ENCODE assay signal across 16 cellular contexts in the genomic region with DNA sequence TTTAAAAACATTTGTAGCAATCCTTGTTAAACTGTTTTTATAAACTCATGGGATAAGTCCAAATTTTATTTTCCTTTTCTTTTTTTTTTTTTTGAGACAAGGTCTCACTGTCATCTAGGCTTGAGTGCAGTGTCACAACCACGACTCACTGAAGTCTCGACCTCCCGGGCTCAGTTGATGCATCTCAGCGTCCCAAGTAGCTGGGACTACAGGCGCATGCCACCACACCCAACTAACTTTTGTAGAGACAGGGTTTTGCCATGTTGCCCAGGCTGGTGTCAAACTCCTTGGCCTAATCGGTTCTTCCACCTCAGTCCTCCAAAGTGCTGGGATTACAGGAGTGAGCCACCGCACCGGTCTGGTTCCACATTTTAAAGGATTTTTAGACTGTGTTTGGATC. TPM values are rescaled to one million over a fixed set of nuclear protein-coding genes. Genes with fewer than 3 reads are reported as not detected.
DNase-seq lines count a peak whose midpoint lies in the region; ATAC-seq and TF ChIP-seq lines count a peak whose summit lies in the region.
"Had no signal": no experiment of that assay in that cellular context is flagged by ENCODE, and none has a peak within 500 bp of the region (broad histone marks: within the 10 kb centered on the region; RNA-seq: fewer than 3 reads in every experiment).

No MANE protein-coding gene starts in this region.

- H3K9me3 Mint-ChIP-seq in activated T-cell treated with anti-CD3 and anti-CD28 coated beads, Interleukin-2, amount 50 U/mL, for 4 hours = no peaks in the 10 kb centered on the region
- no peaks in the 10 kb centered on the region for H3K9me3 Mint-ChIP-seq in T-cell
- no peaks in the 10 kb centered on the region for H3K9me3 Mint-ChIP-seq in stimulated activated memory B cell treated with anti-CD40 and anti-IgM and Interleukin-4, amounts not matched to agents 10 μg/mL and 1 μg/mL and 100 μg/mL, for 72 hours

- H3K36me3 Mint-ChIP-seq in activated T-cell treated with anti-CD3 and anti-CD28 coated beads, Interleukin-2, amount 50 U/mL, for 4 hours (ENCODE audit: insufficient read depth) = peaks cover 31% of the 10 kb centered on the region
- peaks cover 14% of the 10 kb centered on the region for H3K36me3 Mint-ChIP-seq in T-cell
- H3K36me3 Mint-ChIP-seq in stimulated activated memory B cell treated with anti-CD40 and anti-IgM and Interleukin-4, amounts not matched to agents 10 μg/mL and 1 μg/mL and 100 μg/mL, for 72 hours = peaks cover 18% of the 10 kb centered on the region

- no peak overlapping the region for H3K4me3 ChIP-seq in aorta (ENCODE audit: low read length in 2 of 2)
- H3K4me3 ChIP-seq: coronary artery, skin epidermis had no signal

- POLR2A ChIA-PET in T-cell (lab: Charles Lee) = interaction anchor here in 1 of 2 donors (0.6 to 2.1 kb wide), 4 partner anchors 8 to 193 kb away, joined by 3 to 10 read pairs (median 5); no protein-coding TSS in a partner anchor

- H3K4me1 Mint-ChIP-seq in activated T-cell treated with anti-CD3 and anti-CD28 coated beads, Interleukin-2, amount 50 U/mL, for 4 hours (ENCODE audit: low read depth) = peaks cover 80% of the 10 kb centered on the region
- H3K4me1 Mint-ChIP-seq in T-cell = peaks cover 78 to 92% (median 86%) of the 10 kb centered on the region in 3 donors
- peaks cover 69% of the 10 kb centered on the region for H3K4me1 Mint-ChIP-seq in stimulated activated memory B cell treated with anti-CD40 and anti-IgM and Interleukin-4, amounts not matched to agents 10 μg/mL and 1 μg/mL and 100 μg/mL, for 72 hours

- 86 to 88% methylated on average over 8 of the region's 8 CpGs for WGBS in aorta, 2 donors

- no peaks in the 10 kb centered on the region for H3K27me3 Mint-ChIP-seq in activated T-cell treated with anti-CD3 and anti-CD28 coated beads, Interleukin-2, amount 50 U/mL, for 4 hours (ENCODE audit: low read depth)
- no peaks in the 10 kb centered on the region for H3K27me3 Mint-ChIP-seq in T-cell
- H3K27me3 Mint-ChIP-seq in stimulated activated memory B cell treated with anti-CD40 and anti-IgM and Interleukin-4, amounts not matched to agents 10 μg/mL and 1 μg/mL and 100 μg/mL, for 72 hours = no peaks in the 10 kb centered on the region

- H3K9me3 ChIP-seq in aorta (ENCODE audit: control insufficient read depth, low read length) = no peaks in the 10 kb centered on the region

- peak in 1 of 2 donors; percentile 24 for ATAC-seq in activated T-cell treated with anti-CD3 and anti-CD28 coated beads, Interleukin-2, amount 50 U/mL, for 4 hours
- peak in 1 of 4 experiments; percentile 34 for ATAC-seq in T-cell (replicated peaks in 1 of 4)
- ATAC-seq in stimulated activated memory B cell treated with anti-CD40 and anti-IgM and Interleukin-4, amounts not matched to agents 10 μg/mL and 1 μg/mL and 100 μg/mL, for 72 hours = no peak
- ATAC-seq in aorta (ENCODE audit: low FRiP score) = no peak

- H3K4me1 ChIP-seq in aorta (ENCODE audit: control insufficient read depth in 1 of 2, insufficient read depth in 2 of 2, low read length in 2 of 2) = peaks cover 2 to 10% of the 10 kb centered on the region in 2 donors

- no peaks in the 10 kb centered on the region for H3K36me3 ChIP-seq in aorta (ENCODE audit: control insufficient read depth in 1 of 2, insufficient read depth in 2 of 2, low read length in 1 of 2)

- DNase-seq in activated T-cell treated with anti-CD3 and anti-CD28 coated beads, Interleukin-2, amount 50 U/mL, for 4 hours = no peak
- DNase-seq in activated T-cell treated with anti-CD3 and anti-CD28 coated beads, Interleukin-2, amount 50 U/mL, for 48 hours = no peak
- no peak for DNase-seq in T-cell
- DNase-seq in erythroblast (lab: John Stamatoyannopoulos, UW) = peak; percentile 19 to 32
- no peak for DNase-seq in HuH-7.5 (ENCODE audit: low spot score)
- no peak for DNase-seq in aorta
- DNase-seq in NCI-H69 (lab: John Stamatoyannopoulos, UW) = no peak
- DNase-seq: activated gamma-delta T cell, DMS79 treated with DMSO at 0.1 percent for 48 hours, NCI-H1092 treated with DMSO at 0.1 percent for 48 hours, NCI-H524 treated with DMSO at 0.1 percent for 48 hours, SHP77 treated with DMSO at 0.1 percent for 48 hours had no signal

- peak overlapping the region; percentile 55 for H3K4me3 Mint-ChIP-seq in activated T-cell treated with anti-CD3 and anti-CD28 coated beads, Interleukin-2, amount 50 U/mL, for 4 hours
- H3K4me3 Mint-ChIP-seq in T-cell = peak overlapping the region; percentile 13 to 100 (median 57)
- H3K4me3 Mint-ChIP-seq in stimulated activated memory B cell treated with anti-CD40 and anti-IgM and Interleukin-4, amounts not matched to agents 10 μg/mL and 1 μg/mL and 100 μg/mL, for 72 hours = peak overlapping the region; percentile 11

- peak overlapping the region; percentile 12 to 26 for H3K27ac Mint-ChIP-seq in T-cell
- no peak overlapping the region for H3K27ac Mint-ChIP-seq in stimulated activated memory B cell treated with anti-CD40 and anti-IgM and Interleukin-4, amounts not matched to agents 10 μg/mL and 1 μg/mL and 100 μg/mL, for 72 hours

- CTCF ChIA-PET in T-cell (lab: Charles Lee) = interaction anchor here in 1 of 2 donors (0.6 kb wide), 1 partner anchor 42 kb away, joined by 3 read pairs; no protein-coding TSS in a partner anchor

- no peak overlapping the region for H3K27ac ChIP-seq in aorta (ENCODE audit: low read depth in 1 of 2, low read length in 2 of 2)
- H3K27ac ChIP-seq: coronary artery, skin epidermis, VCaP had no signal

- TF ChIP-seq POLR2A in erythroblast (IDR thresholded peaks at IDR 0.05; ENCODE audit: low read length) = no peak

- no peaks in the 10 kb centered on the region for H3K27me3 ChIP-seq in aorta (ENCODE audit: control insufficient read depth in 1 of 2, insufficient read depth in 2 of 2, low read length in 1 of 2)

- intact Hi-C loops in aorta (cut with DNase I) = no loop called here

RNA-seq across cellular contexts. Expression of gene RAP1B, which starts 9.8 kb away (rescaled TPM):
- 100 to 1,000 TPM; 172 to 213 (median 188) TPM for total RNA-seq in activated T-cell treated with anti-CD3 and anti-CD28 coated beads, Interleukin-2, amount 50 U/mL, for 4 hours
- total RNA-seq in T-cell (100 to 1,000 TPM; 163 to 290 (median 170) TPM), aorta (100 to 1,000 TPM; 166 to 173 TPM)
- polyA plus RNA-seq in aorta = 100 to 1,000 TPM; 113 to 163 TPM

Comparison
In these comparisons a context has a peak if more than half of its experiments do, and no peak if none do; other contexts are left out.
1. DNase-seq: peak in erythroblast (2 of 2); none in activated T-cell treated with anti-CD3 and anti-CD28 coated beads, Interleukin-2, amount 50 U/mL, for 4 hours (single experiment), activated T-cell treated with anti-CD3 and anti-CD28 coated beads, Interleukin-2, amount 50 U/mL, for 48 hours (0 of 2), T-cell (0 of 34), HuH-7.5 (single experiment), aorta (0 of 2) and NCI-H69 (single experiment).
2. Peak in every context shown above with its lines, with median percentiles within 50 percentile points of each other: H3K4me3 Mint-ChIP-seq.